Comparison of ENCODE assay signal across 22 cellular contexts in genomic region chr1:180821970-180822369, GRCh38.
"Had no signal": no experiment of that assay in that cellular context is flagged by ENCODE, and none has a peak within 500 bp of the region (broad histone marks: within the 10 kb centered on the region; RNA-seq: fewer than 3 reads in every experiment).

No MANE protein-coding gene starts in this region.

- DNase-seq: effector memory CD8-positive, alpha-beta T cell; erythroblast; esophagus squamous epithelium; foreskin melanocyte; glutamatergic neuron; kidney; left lung; lower lobe of right lung; natural killer cell; pancreas; sigmoid colon; stimulated activated CD4-positive, alpha-beta T cell treated with anti-CD3 and anti-CD28 coated beads, Interleukin-15, amount 100 ng/mL, for 24 hours; stimulated activated CD4-positive, alpha-beta T cell treated with anti-CD3 and anti-CD28 coated beads, Interleukin-2, amount 100 ng/mL, for 48 hours; stimulated activated CD8-positive, alpha-beta memory T cell treated with anti-CD3 and anti-CD28 coated beads, Interleukin-4, amount 100 ng/mL, for 48 hours; stimulated activated naive CD8-positive, alpha-beta T cell treated with anti-CD3 and anti-CD28 coated beads, Interleukin-15, Interleukin-2, amounts not matched to agents 100 U/mL and 50 U/mL, for 24 hours; substantia nigra; testis; tibial artery had no signal

- H3K4me3 ChIP-seq: cardiac muscle cell, coronary artery, esophagus squamous epithelium, left lung, lower lobe of right lung, pancreas, sigmoid colon, skin epidermis, testis, tibial artery had no signal

- H3K9me3 ChIP-seq: esophagus squamous epithelium, lower lobe of right lung, neutrophil, pancreas, sigmoid colon, testis had no signal

- H3K36me3 ChIP-seq: neutrophil, pancreas had no signal

- H3K27ac ChIP-seq: cardiac muscle cell, coronary artery, esophagus squamous epithelium, left lung, lower lobe of right lung, neutrophil, pancreas, sigmoid colon, skin epidermis, testis, tibial artery had no signal

- H3K27me3 ChIP-seq: cardiac muscle cell, esophagus squamous epithelium, left lung, neutrophil, pancreas, sigmoid colon, testis, tibial artery had no signal

- H3K4me1 ChIP-seq: esophagus squamous epithelium, left lung, lower lobe of right lung, pancreas, sigmoid colon, testis, tibial artery had no signal

- ATAC-seq: effector memory CD8-positive, alpha-beta T cell; left lung; lower lobe of right lung; natural killer cell; pancreas; stimulated activated naive CD8-positive, alpha-beta T cell treated with anti-CD3 and anti-CD28 coated beads, Interleukin-15, Interleukin-2, amounts not matched to agents 100 U/mL and 50 U/mL, for 24 hours had no signal
